In genomic region chr6:75243333-75244062, GRCh38 we compare ENCODE assay signal across 8 cellular contexts. TPM values are rescaled to one million over a fixed set of nuclear protein-coding genes. Genes with fewer than 3 reads are reported as not detected.
DNase-seq lines count a peak whose midpoint lies in the region; ATAC-seq, FAIRE-seq and TF ChIP-seq lines count a peak whose summit lies in the region.

TSS of gene COX7A2 (minus strand) at chr6:75243801. CDS start at chr6:75243734, 67 bp downstream.

- H3K4me3 ChIP-seq in BE2C (ENCODE audit: low read depth, low read length), result peak within 1 kb of the TSS; percentile 79

- peak; percentile 91 for FAIRE-seq in colon (lab: Jason Lieb, UNC)

- H3K36me3 ChIP-seq in BE2C, result peaks cover 19% of the 10 kb centered on the region

- peaks cover 10% of the 10 kb centered on the region; the same call in 1 of the 2 replicates for H3K27me3 ChIP-seq in BE2C

- DNase-seq in BE2C, result peak; percentile 87
- DNase-seq in GM19240 (ENCODE audit: insufficient read length, low spot score), result peak; percentile 29
- DNase-seq in NCI-H526 (lab: John Stamatoyannopoulos, UW), result peak; percentile 98
- DNase-seq in activated CD4-positive, alpha-beta T cell treated with anti-CD3 and anti-CD28 coated beads for 48 hours, result peak; percentile 90
- peak; percentile 99 for DNase-seq in kidney glomerular epithelial cell (lab: John Stamatoyannopoulos, UW)
- peak; percentile 48 to 55 for DNase-seq in stimulated activated CD4-positive, alpha-beta T cell treated with anti-CD3 and anti-CD28 coated beads, Interleukin-1b, Interleukin-23, amount 100 ng/mL, for 1 hour (ENCODE audit: low read depth in 2 of 2)

- no peaks in the 10 kb centered on the region for H3K4me1 ChIP-seq in BE2C

- no peak for TF ChIP-seq CTCF in BE2C (IDR thresholded peaks at IDR 0.05; ENCODE audit: low read depth, low read length)

- H3K9me3 ChIP-seq in BE2C, result no peaks in the 10 kb centered on the region

- peak; percentile 94 for ATAC-seq in HG03460 (IDR thresholded peaks at IDR 0.05; ENCODE audit: unreplicated experiment)

RNA-seq across cellular contexts. Expression of gene COX7A2, which starts in this region (rescaled TPM):
- 780 TPM for polyA plus RNA-seq in BE2C (2012; ENCODE audit: insufficient read depth, insufficient read length, low read depth)

Comparison
In these comparisons a context has a peak if more than half of its experiments do, and no peak if none do; other contexts are left out.
1. Peak in every context shown above with its lines: DNase-seq, ATAC-seq and H3K4me3 ChIP-seq.
2. DNase-seq: peak in every context shown above with its lines; median percentile 99 in kidney glomerular epithelial cell; 98 in NCI-H526; 90 in activated CD4-positive, alpha-beta T cell treated with anti-CD3 and anti-CD28 coated beads for 48 hours; 87 in BE2C; 52 in stimulated activated CD4-positive, alpha-beta T cell treated with anti-CD3 and anti-CD28 coated beads, Interleukin-1b, Interleukin-23, amount 100 ng/mL, for 1 hour; 29 in GM19240.